Comparison of ENCODE assay signal across 19 cellular contexts in genomic region chr4:89800012-89800516, GRCh38.
DNase-seq lines count a peak whose midpoint lies in the region; ATAC-seq and TF ChIP-seq lines count a peak whose summit lies in the region.
"Had no signal": no experiment of that assay in that cellular context is flagged by ENCODE, and none has a peak within 500 bp of the region (broad histone marks: within the 10 kb centered on the region; RNA-seq: fewer than 3 reads in every experiment).

No MANE protein-coding gene starts in this region.

- no peaks in the 10 kb centered on the region for H3K4me1 Mint-ChIP-seq in stimulated activated effector memory CD8-positive, alpha-beta T cell treated with anti-CD3 and anti-CD28 coated beads, Interleukin-12 subunit alpha, Interleukin-12 subunit beta, amount 100 ng/mL, for 72 hours

- in situ Hi-C loops in astrocyte of the spinal cord (cut with HindIII; ENCODE audit: low sequenced_read_pairs) = no loop called here

- no peak overlapping the region for H3K4me3 Mint-ChIP-seq in stimulated activated effector memory CD8-positive, alpha-beta T cell treated with anti-CD3 and anti-CD28 coated beads, Interleukin-12 subunit alpha, Interleukin-12 subunit beta, amount 100 ng/mL, for 72 hours

- DNase-seq in GM03348 (ENCODE audit: low spot score) = peak; percentile 9
- DNase-seq in NCI-H526 (lab: John Stamatoyannopoulos, UW) = peak; percentile 83 to 93
- DNase-seq in astrocyte of the spinal cord (ENCODE audit: low read depth, low spot score) = peak; percentile 76
- DNase-seq in iris pigment epithelial cell (ENCODE audit: low read depth) = peak; percentile 66
- DNase-seq in NCI-H774 (lab: John Stamatoyannopoulos, UW) = no peak
- no peak for DNase-seq in midbrain (lab: John Stamatoyannopoulos, UW)
- DNase-seq in stimulated activated effector memory CD8-positive, alpha-beta T cell treated with anti-CD3 and anti-CD28 coated beads, Interleukin-12 subunit alpha, Interleukin-12 subunit beta, amount 100 ng/mL, for 72 hours (ENCODE audit: low spot score in 2 of 2) = no peak
- DNase-seq: activated CD4-positive, CD25-positive, alpha-beta regulatory T cell; COR-L47; GDM1; hypothalamus; NCI-H1092; NCI-H2171 treated with DMSO at 0.1 percent for 48 hours; occipital lobe; right lobe of liver had no signal

- H3K4me3 ChIP-seq in astrocyte of the spinal cord (ENCODE audit: low read depth, low read length) = no peak overlapping the region
- H3K4me3 ChIP-seq: esophagus muscularis mucosa, right lobe of liver had no signal

- H3K9me3 Mint-ChIP-seq in stimulated activated effector memory CD8-positive, alpha-beta T cell treated with anti-CD3 and anti-CD28 coated beads, Interleukin-12 subunit alpha, Interleukin-12 subunit beta, amount 100 ng/mL, for 72 hours = no peaks in the 10 kb centered on the region
- H3K9me3 Mint-ChIP-seq: activated T-helper 2 cell treated with anti-CD3 and anti-CD28 coated beads, Interferon-gamma antibody, Interleukin-2, Interleukin-4, amounts not matched to agents 10 μg/mL and 5 μg/mL and 100 μg/mL, durations not matched to agents 14 hours and 24 hours and 36 hours had no signal

- TF ChIP-seq CTCF in astrocyte of the spinal cord (IDR thresholded peaks at IDR 0.05; ENCODE audit: low read depth, low read length) = no peak

- ATAC-seq in stimulated activated effector memory CD8-positive, alpha-beta T cell treated with anti-CD3 and anti-CD28 coated beads, Interleukin-12 subunit alpha, Interleukin-12 subunit beta, amount 100 ng/mL, for 72 hours = no peak
- no peak for ATAC-seq in GM18511 (IDR thresholded peaks at IDR 0.05; ENCODE audit: unreplicated experiment)
- ATAC-seq: right lobe of liver, Right ventricle myocardium inferior had no signal

- H3K27ac Mint-ChIP-seq in stimulated activated effector memory CD8-positive, alpha-beta T cell treated with anti-CD3 and anti-CD28 coated beads, Interleukin-12 subunit alpha, Interleukin-12 subunit beta, amount 100 ng/mL, for 72 hours = no peak overlapping the region
- H3K27ac Mint-ChIP-seq: activated T-helper 2 cell treated with anti-CD3 and anti-CD28 coated beads, Interferon-gamma antibody, Interleukin-2, Interleukin-4, amounts not matched to agents 10 μg/mL and 5 μg/mL and 100 μg/mL, durations not matched to agents 14 hours and 24 hours and 36 hours had no signal

- H3K36me3 Mint-ChIP-seq in stimulated activated effector memory CD8-positive, alpha-beta T cell treated with anti-CD3 and anti-CD28 coated beads, Interleukin-12 subunit alpha, Interleukin-12 subunit beta, amount 100 ng/mL, for 72 hours = no peaks in the 10 kb centered on the region

Comparison
In these comparisons a context has a peak if more than half of its experiments do, and no peak if none do; other contexts are left out.
1. DNase-seq: peak in GM03348 (single experiment), NCI-H526 (2 of 2), astrocyte of the spinal cord (single experiment) and iris pigment epithelial cell (single experiment); none in NCI-H774 (single experiment), midbrain (single experiment) and stimulated activated effector memory CD8-positive, alpha-beta T cell treated with anti-CD3 and anti-CD28 coated beads, Interleukin-12 subunit alpha, Interleukin-12 subunit beta, amount 100 ng/mL, for 72 hours (0 of 2).